In genomic region chr1:63784489-63785390, GRCh38 we compare ENCODE assay signal across 33 cellular contexts. TPM values are rescaled to one million over a fixed set of nuclear protein-coding genes. Genes with fewer than 3 reads are reported as not detected.
DNase-seq lines count a peak whose midpoint lies in the region; ATAC-seq, FAIRE-seq and TF ChIP-seq lines count a peak whose summit lies in the region.
"Had no signal": no experiment of that assay in that cellular context is flagged by ENCODE, and none has a peak within 500 bp of the region (broad histone marks: within the 10 kb centered on the region; RNA-seq: fewer than 3 reads in every experiment).

No MANE protein-coding gene starts in this region.

- H3K27me3 ChIP-seq in heart right ventricle (no peaks in the 10 kb centered on the region), small intestine (ENCODE audit: control insufficient read depth in 2 of 2, insufficient read depth in 2 of 2, low read length in 2 of 2) (no peaks in the 10 kb centered on the region)
- H3K27me3 ChIP-seq: ovary, sigmoid colon, tibial artery had no signal

- no peaks in the 10 kb centered on the region for H3K36me3 Mint-ChIP-seq in WTC11
- H3K36me3 Mint-ChIP-seq: activated CD8-positive, alpha-beta memory T cell treated with anti-CD3 and anti-CD28 coated beads, Interleukin-2, amount 10 ng/mL, durations not matched to agents 7 days and 5 days; activated naive CD8-positive, alpha-beta T cell treated with anti-CD3 and anti-CD28 coated beads, Interleukin-2, amount 10 ng/mL, durations not matched to agents 7 days and 5 days; IgD-negative memory B cell had no signal

- H3K9me3 ChIP-seq in heart right ventricle (no peaks in the 10 kb centered on the region), small intestine (ENCODE audit: control insufficient read depth, low read depth) (no peaks in the 10 kb centered on the region)
- H3K9me3 ChIP-seq: ovary, sigmoid colon, tibial artery had no signal

- FAIRE-seq in small intestine (lab: Jason Lieb, UNC): no peak
- FAIRE-seq: bronchial epithelial cell, GM12892 had no signal

- H3K4me1 ChIP-seq in heart right ventricle (peaks cover 0 to 78% (median 44%) of the 10 kb centered on the region in 9 donors), small intestine (ENCODE audit: control insufficient read depth in 2 of 2, insufficient read depth in 1 of 2, low read depth in 1 of 2, low read length in 1 of 2) (peaks cover 0 to 2% of the 10 kb centered on the region in 2 donors)

- DNase-seq in heart right ventricle (peak in 1 of 2 donors; percentile 24), Right ventricle myocardium inferior (ENCODE audit: missing footprints) (no peak), WTC11 (ENCODE audit: low spot score) (no peak), left lobe of liver (ENCODE audit: low spot score) (peak; percentile 50), small intestine (peak; percentile 33), GM19240 (ENCODE audit: insufficient read length, low spot score) (no peak)
- DNase-seq: activated CD4-positive, CD25-positive, alpha-beta regulatory T cell; activated CD8-positive, alpha-beta memory T cell treated with anti-CD3 and anti-CD28 coated beads, Interleukin-2, amount 10 ng/mL, durations not matched to agents 7 days and 5 days; activated gamma-delta T cell; activated naive CD8-positive, alpha-beta T cell treated with anti-CD3 and anti-CD28 coated beads, Interleukin-2, amount 10 ng/mL, durations not matched to agents 7 days and 5 days; activated T-cell treated with anti-CD3 and anti-CD28 coated beads, Interleukin-2, amount 50 U/mL, for 4 hours; aorta; COR-L47; cortex of kidney; effector memory CD4-positive, alpha-beta T cell; glutamatergic neuron; H7; mammary epithelial cell; NCI-H524 treated with DMSO at 0.1 percent for 48 hours; nephron progenitor cell; NK-92 treated with Interleukin-12 subunit alpha and Interleukin-12 subunit beta, amount 100 ng/mL, for 24 hours; ovary; sigmoid colon; stimulated activated CD4-positive, alpha-beta T cell treated with anti-CD3 and anti-CD28 coated beads, Interleukin-4, amount 100 ng/mL, for 1 hour; tibial artery had no signal

- peaks cover 92% of the 10 kb centered on the region for H3K4me1 Mint-ChIP-seq in WTC11
- H3K4me1 Mint-ChIP-seq: activated CD8-positive, alpha-beta memory T cell treated with anti-CD3 and anti-CD28 coated beads, Interleukin-2, amount 10 ng/mL, durations not matched to agents 7 days and 5 days; activated naive CD8-positive, alpha-beta T cell treated with anti-CD3 and anti-CD28 coated beads, Interleukin-2, amount 10 ng/mL, durations not matched to agents 7 days and 5 days had no signal

- TF ChIP-seq CTCF in heart right ventricle (IDR thresholded peaks at IDR 0.05) (no peak), WTC11 (IDR thresholded peaks at IDR 0.05) (no peak)

- 57 to 58% methylated on average over 6 of the region's 6 CpGs for WGBS in heart right ventricle, 2 donors
- 63 to 78% (median 66%) methylated on average over 6 of the region's 6 CpGs for WGBS in small intestine, 3 donors

- CTCF ChIA-PET in WTC11 (lab: Charles Lee): no interaction called here

- ATAC-seq in heart right ventricle (peak in 6 of 8 donors; percentile 30 to 65 (median 46)), Right ventricle myocardium inferior (no peak), WTC11 (no peak), left lobe of liver (peak; percentile 97), HG02840 (IDR thresholded peaks at IDR 0.05; ENCODE audit: low FRiP score, unreplicated experiment) (no peak)
- ATAC-seq: activated CD8-positive, alpha-beta memory T cell treated with anti-CD3 and anti-CD28 coated beads, Interleukin-2, amount 10 ng/mL, durations not matched to agents 7 days and 5 days; activated T-cell treated with anti-CD3 and anti-CD28 coated beads, Interleukin-2, amount 50 U/mL, for 4 hours; SK-N-SH treated with all-trans-retinoic acid at 6 μM for 48 hours had no signal

- no peaks in the 10 kb centered on the region for H3K36me3 ChIP-seq in heart right ventricle
- H3K36me3 ChIP-seq in small intestine (ENCODE audit: control insufficient read depth in 2 of 2, insufficient read depth in 2 of 2, low read length in 2 of 2): no peaks in the 10 kb centered on the region
- H3K36me3 ChIP-seq: ovary, sigmoid colon, tibial artery had no signal

- H3K27ac ChIP-seq in heart right ventricle: peak overlapping the region in 5 of 10 donors; percentile 29 to 65 (median 58)
- H3K27ac ChIP-seq in small intestine (ENCODE audit: low read depth in 1 of 2, low read length in 1 of 2): no peak overlapping the region
- H3K27ac ChIP-seq: C4-2B, ovary, sigmoid colon, tibial artery had no signal

- POLR2A ChIA-PET in WTC11 (lab: Charles Lee): interaction anchor here (0.6 kb wide), 1 partner anchor 699 kb away, joined by 6 read pairs; no protein-coding TSS in a partner anchor

- intact Hi-C loops in heart right ventricle (cut with DNase I) (no loop called here), Right ventricle myocardium inferior (cut with DNase I) (no loop called here)

- peak overlapping the region; percentile 83 for H3K27ac Mint-ChIP-seq in WTC11
- H3K27ac Mint-ChIP-seq: activated CD8-positive, alpha-beta memory T cell treated with anti-CD3 and anti-CD28 coated beads, Interleukin-2, amount 10 ng/mL, durations not matched to agents 7 days and 5 days; activated naive CD8-positive, alpha-beta T cell treated with anti-CD3 and anti-CD28 coated beads, Interleukin-2, amount 10 ng/mL, durations not matched to agents 7 days and 5 days; nephron progenitor cell; T-helper 1 cell treated with Interleukin-12 subunit alpha and Interleukin-12 subunit beta and Interleukin-4 antibody, amounts not matched to agents 30 μg/mL and 1 μg/mL, for 36 hours had no signal

- H3K9me3 Mint-ChIP-seq in WTC11: no peaks in the 10 kb centered on the region
- H3K9me3 Mint-ChIP-seq: activated naive CD8-positive, alpha-beta T cell treated with anti-CD3 and anti-CD28 coated beads, Interleukin-2, amount 10 ng/mL, durations not matched to agents 7 days and 5 days; activated T-cell treated with anti-CD3 and anti-CD28 coated beads, Interleukin-2, amount 50 U/mL, for 4 hours; IgD-negative memory B cell; nephron progenitor cell; T-helper 1 cell treated with Interleukin-12 subunit alpha and Interleukin-12 subunit beta and Interleukin-4 antibody, amounts not matched to agents 30 μg/mL and 1 μg/mL, for 36 hours had no signal

- no peaks in the 10 kb centered on the region for H3K27me3 Mint-ChIP-seq in WTC11 (ENCODE audit: low read depth)
- H3K27me3 Mint-ChIP-seq: IgD-negative memory B cell had no signal

- H3K4me3 ChIP-seq in heart right ventricle (no peak overlapping the region), small intestine (ENCODE audit: low read depth in 1 of 2, low read length in 2 of 2) (no peak overlapping the region)
- H3K4me3 ChIP-seq: ovary, sigmoid colon, tibial artery had no signal

- H3K4me3 Mint-ChIP-seq in WTC11: peak overlapping the region; percentile 8; the same call in 1 of the 2 replicates
- H3K4me3 Mint-ChIP-seq: activated CD8-positive, alpha-beta memory T cell treated with anti-CD3 and anti-CD28 coated beads, Interleukin-2, amount 10 ng/mL, durations not matched to agents 7 days and 5 days; activated naive CD8-positive, alpha-beta T cell treated with anti-CD3 and anti-CD28 coated beads, Interleukin-2, amount 10 ng/mL, durations not matched to agents 7 days and 5 days; activated T-cell treated with anti-CD3 and anti-CD28 coated beads, Interleukin-2, amount 50 U/mL, for 4 hours; IgD-negative memory B cell; nephron progenitor cell; T-helper 1 cell treated with Interleukin-12 subunit alpha and Interleukin-12 subunit beta and Interleukin-4 antibody, amounts not matched to agents 30 μg/mL and 1 μg/mL, for 36 hours had no signal

TF ChIP-seq in WTC11, 78 proteins besides CTCF, POLR2A, EP300 and RAD21 (continues in another document):
- TF ChIP-seq CBFB (CRISPR knock-in tag; IDR thresholded peaks at IDR 0.05; ENCODE audit: low read depth) (no peak), ZMAT4 (CRISPR knock-in tag; IDR thresholded peaks at IDR 0.05) (no peak), ZNF263 (CRISPR knock-in tag; IDR thresholded peaks at IDR 0.05; ENCODE audit: low read depth) (no peak), KAT7 (CRISPR knock-in tag; IDR thresholded peaks at IDR 0.05; ENCODE audit: borderline replicate concordance) (no peak), GABPB1 (CRISPR knock-in tag; IDR thresholded peaks at IDR 0.05) (no peak), ZNF121 (CRISPR knock-in tag; IDR thresholded peaks at IDR 0.05) (no peak), IRF1 (CRISPR knock-in tag; IDR thresholded peaks at IDR 0.05) (no peak), GRHL2 (CRISPR knock-in tag; IDR thresholded peaks at IDR 0.05; ENCODE audit: insufficient replicate concordance, severe bottlenecking) (no peak), MXD4 (CRISPR knock-in tag; IDR thresholded peaks at IDR 0.05; ENCODE audit: borderline replicate concordance) (no peak), NFE2L1 (CRISPR knock-in tag; IDR thresholded peaks at IDR 0.05) (no peak), NR2C2 (CRISPR knock-in tag; IDR thresholded peaks at IDR 0.05) (no peak), ELF4 (CRISPR knock-in tag; IDR thresholded peaks at IDR 0.05; ENCODE audit: low read depth) (no peak), MYBL2 (CRISPR knock-in tag; IDR thresholded peaks at IDR 0.05) (no peak), CREB1 (CRISPR knock-in tag; IDR thresholded peaks at IDR 0.05) (no peak), ZNF671 (CRISPR knock-in tag; IDR thresholded peaks at IDR 0.05) (no peak), NFYB (CRISPR knock-in tag; conservative IDR thresholded peaks at IDR 0.05; ENCODE audit: low read depth) (no peak), ZNF138 (CRISPR knock-in tag; conservative IDR thresholded peaks at IDR 0.05) (no peak)

RNA-seq across cellular contexts. Expression of gene ROR1, which starts 10.9 kb away (rescaled TPM):
- total RNA-seq in heart right ventricle: 10 to 100 TPM; 12.0 to 36.2 (median 19.0) TPM
- 1 to 10 TPM; 2.9 to 3.6 TPM for polyA plus RNA-seq in heart right ventricle
- total RNA-seq in Right ventricle myocardium inferior: 8.4 TPM
- total RNA-seq in WTC11 (2021): 54.6 to 56.3 TPM (median 55.2 TPM) in 3 replicates
- total RNA-seq in left lobe of liver: 0.28 TPM
- polyA plus RNA-seq in small intestine: 1 to 10 TPM in 1 of 3 donors, under 1 TPM in 1, not detected in 1; 0.22 to 3.6 TPM
- total RNA-seq: activated CD8-positive, alpha-beta memory T cell treated with anti-CD3 and anti-CD28 coated beads, Interleukin-2, amount 10 ng/mL, durations not matched to agents 7 days and 5 days; activated naive CD8-positive, alpha-beta T cell treated with anti-CD3 and anti-CD28 coated beads, Interleukin-2, amount 10 ng/mL, durations not matched to agents 7 days and 5 days; G401 had no signal

Comparison
In these comparisons a context has a peak if more than half of its experiments do, and no peak if none do; other contexts are left out.
1. ATAC-seq: peak in heart right ventricle (6 of 8) and left lobe of liver (single experiment); none in Right ventricle myocardium inferior (single experiment), WTC11 (single experiment) and HG02840 (single experiment).
2. DNase-seq: peak in left lobe of liver (single experiment) and small intestine (single experiment); none in Right ventricle myocardium inferior (single experiment), WTC11 (single experiment) and GM19240 (single experiment).